In the genomic region with DNA sequence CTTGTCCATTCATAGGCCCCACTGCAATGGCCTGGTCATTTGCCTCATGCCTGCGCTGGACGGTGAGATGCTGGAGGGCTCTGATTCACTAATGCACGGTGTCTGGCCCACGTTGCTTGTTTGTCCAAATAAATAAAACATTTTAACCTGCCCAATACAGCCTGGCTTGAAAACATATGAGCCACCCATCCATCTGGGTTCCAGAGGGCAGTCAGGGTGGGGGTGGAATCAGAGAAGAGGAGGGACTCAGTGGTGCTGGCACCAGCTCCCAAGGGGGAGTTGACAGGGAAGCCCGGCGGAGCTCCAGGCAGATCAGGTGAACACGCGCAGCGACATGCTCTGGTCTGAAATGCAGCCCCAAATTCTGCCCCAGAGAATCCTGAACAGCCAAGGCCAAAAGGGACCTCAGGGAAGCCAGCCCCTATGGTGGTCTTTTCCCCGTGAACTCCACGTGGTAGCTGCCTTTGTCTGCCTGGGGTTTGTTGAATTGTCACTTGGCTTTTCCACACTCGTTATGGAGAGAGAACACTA, we compare ENCODE assay signal across 20 cellular contexts.
"Had no signal": no experiment of that assay in that cellular context is flagged by ENCODE, and none has a peak within 500 bp of the region (broad histone marks: within the 10 kb centered on the region; RNA-seq: fewer than 3 reads in every experiment).

No MANE protein-coding gene starts in this region.

- H3K9me3 ChIP-seq: breast epithelium had no signal

- H3K27me3 Mint-ChIP-seq: activated B cell treated with CpG ODN at 0.5 μM for 24 hours, T-helper 17 cell had no signal

- H3K9me3 Mint-ChIP-seq: activated B cell treated with CpG ODN at 0.5 μM for 24 hours; activated CD4-positive, alpha-beta T cell treated with anti-CD3 and anti-CD28 coated beads, Interleukin-2, amount 10 ng/mL, durations not matched to agents 24 days and 14 days; activated naive CD4-positive, alpha-beta T cell treated with anti-CD3 and anti-CD28 coated beads, Interleukin-2, amount 10 ng/mL, durations not matched to agents 7 days and 5 days; activated T-cell treated with anti-CD3 and anti-CD28 coated beads, Interleukin-2, amount 50 U/mL, for 4 hours; activated T-helper 17 cell treated with anti-CD3 and anti-CD28 coated beads, Interleukin-2, amount 50 U/mL, for 72 hours had no signal

- H3K4me3 ChIP-seq: breast epithelium had no signal

- DNase-seq: activated B cell treated with CpG ODN at 0.5 μM for 24 hours; activated CD4-positive, alpha-beta T cell treated with anti-CD3 and anti-CD28 coated beads for 1 hour; activated CD4-positive, alpha-beta T cell treated with anti-CD3 and anti-CD28 coated beads, Interleukin-2, amount 10 ng/mL, durations not matched to agents 24 days and 14 days; activated CD4-positive, alpha-beta T cell treated with anti-CD3 and anti-CD28 coated beads, Interleukin-2, amount 50 U/mL, for 48 hours; activated CD8-positive, alpha-beta memory T cell treated with anti-CD3 and anti-CD28 coated beads, Interleukin-2, amount 10 ng/mL, durations not matched to agents 7 days and 5 days; activated gamma-delta T cell treated with Interleukin-2 at 50 U/mL for 16 hours; activated naive CD4-positive, alpha-beta T cell treated with anti-CD3 and anti-CD28 coated beads, Interleukin-2, amount 10 ng/mL, durations not matched to agents 7 days and 5 days; activated T-cell treated with anti-CD3 and anti-CD28 coated beads, Interleukin-2, amount 50 U/mL, for 4 hours; caudate nucleus; NCI-H146; NCI-H187 treated with DMSO at 0.1 percent for 48 hours; NCI-H2081 treated with DMSO at 0.1 percent for 48 hours; NCI-H510A treated with DMSO at 0.1 percent for 48 hours; NCI-H69; NK-92 treated with Interleukin-12 subunit alpha and Interleukin-12 subunit beta, amount 100 ng/mL, for 24 hours; SHP77 treated with DMSO at 0.1 percent for 48 hours; T-helper 17 cell; T-helper 9 cell had no signal

- H3K4me3 Mint-ChIP-seq: activated B cell treated with CpG ODN at 0.5 μM for 24 hours; activated CD4-positive, alpha-beta T cell treated with anti-CD3 and anti-CD28 coated beads, Interleukin-2, amount 10 ng/mL, durations not matched to agents 24 days and 14 days; activated CD8-positive, alpha-beta memory T cell treated with anti-CD3 and anti-CD28 coated beads, Interleukin-2, amount 10 ng/mL, durations not matched to agents 7 days and 5 days; activated naive CD4-positive, alpha-beta T cell treated with anti-CD3 and anti-CD28 coated beads, Interleukin-2, amount 10 ng/mL, durations not matched to agents 7 days and 5 days; activated T-cell treated with anti-CD3 and anti-CD28 coated beads, Interleukin-2, amount 50 U/mL, for 4 hours; activated T-helper 17 cell treated with anti-CD3 and anti-CD28 coated beads, Interleukin-2, amount 50 U/mL, for 72 hours; T-helper 17 cell had no signal

- H3K36me3 ChIP-seq: breast epithelium had no signal

- ATAC-seq: activated CD8-positive, alpha-beta memory T cell treated with anti-CD3 and anti-CD28 coated beads, Interleukin-2, amount 10 ng/mL, durations not matched to agents 7 days and 5 days; activated T-cell treated with anti-CD3 and anti-CD28 coated beads, Interleukin-2, amount 50 U/mL, for 4 hours; activated T-helper 17 cell treated with anti-CD3 and anti-CD28 coated beads, Interleukin-2, amount 50 U/mL, for 72 hours; T-helper 17 cell had no signal

- H3K4me1 ChIP-seq: breast epithelium had no signal

- H3K27ac ChIP-seq: breast epithelium had no signal

- H3K27ac Mint-ChIP-seq: activated B cell treated with CpG ODN at 0.5 μM for 24 hours; activated CD4-positive, alpha-beta T cell treated with anti-CD3 and anti-CD28 coated beads, Interleukin-2, amount 10 ng/mL, durations not matched to agents 24 days and 14 days; activated CD8-positive, alpha-beta memory T cell treated with anti-CD3 and anti-CD28 coated beads, Interleukin-2, amount 10 ng/mL, durations not matched to agents 7 days and 5 days; activated naive CD4-positive, alpha-beta T cell treated with anti-CD3 and anti-CD28 coated beads, Interleukin-2, amount 10 ng/mL, durations not matched to agents 7 days and 5 days; activated T-helper 17 cell treated with anti-CD3 and anti-CD28 coated beads, Interleukin-2, amount 50 U/mL, for 72 hours; T-helper 17 cell had no signal

- H3K27me3 ChIP-seq: breast epithelium had no signal
